In genomic region chr12:6241495-6241894, GRCh38 we compare ENCODE assay signal across 13 cellular contexts. TPM values are rescaled to one million over a fixed set of nuclear protein-coding genes. Genes with fewer than 3 reads are reported as not detected.
DNase-seq lines count a peak whose midpoint lies in the region; ATAC-seq, FAIRE-seq and TF ChIP-seq lines count a peak whose summit lies in the region.
"Had no signal": no experiment of that assay in that cellular context is flagged by ENCODE, and none has a peak within 500 bp of the region (broad histone marks: within the 10 kb centered on the region; RNA-seq: fewer than 3 reads in every experiment).

No MANE protein-coding gene starts in this region.

- intact Hi-C loops in heart right ventricle (cut with DNase I) (loop anchor here in 1 of 10 donors (5.0 kb wide), 1 partner anchor 36 kb away; no protein-coding TSS in a partner anchor), pancreas (cut with DNase I) (no loop called here)

- in situ Hi-C loops in brain microvascular endothelial cell (cut with HindIII; ENCODE audit: low pct_ligation_motif_present, low sequenced_read_pairs) = no loop called here

- peaks cover 0 to 41% (median 12%) of the 10 kb centered on the region in 9 donors for H3K36me3 ChIP-seq in heart right ventricle
- H3K36me3 ChIP-seq in pancreas = peaks cover 0 to 5% (median 0%) of the 10 kb centered on the region in 3 donors
- H3K36me3 ChIP-seq in brain microvascular endothelial cell (replicated peaks) = no peaks in the 10 kb centered on the region
- peaks cover 34% of the 10 kb centered on the region for H3K36me3 ChIP-seq in suprapubic skin

- WGBS in heart right ventricle, 2 donors = 16% methylated on average over 7 of the region's 7 CpGs
- 11 to 15% methylated on average over 7 of the region's 7 CpGs for WGBS in pancreas, 2 donors
- 53% methylated on average over 7 of the region's 7 CpGs for WGBS in suprapubic skin

- DNase-seq in NCI-H69 (lab: John Stamatoyannopoulos, UW) = peak; percentile 53
- DNase-seq in heart right ventricle = peak; percentile 79 to 85
- peak; percentile 47 to 80 (median 69) for DNase-seq in pancreas
- no peak for DNase-seq in brain microvascular endothelial cell
- DNase-seq in T-helper 9 cell = no peak
- no peak for DNase-seq in suprapubic skin (ENCODE audit: low spot score in 2 of 2)
- DNase-seq: activated CD4-positive, alpha-beta T cell treated with anti-CD3 and anti-CD28 coated beads for 1 hour; activated T-cell treated with anti-CD3 and anti-CD28 coated beads, Interleukin-2, amount 50 U/mL, for 72 hours; EL had no signal

- no peak overlapping the region for H3K4me3 ChIP-seq in heart right ventricle
- no peak overlapping the region for H3K4me3 ChIP-seq in pancreas
- H3K4me3 ChIP-seq in brain microvascular endothelial cell (ENCODE audit: low read depth, low read length) = no peak overlapping the region
- H3K4me3 ChIP-seq in suprapubic skin = no peak overlapping the region

- TF ChIP-seq CTCF in C4-2B (conservative IDR thresholded peaks at IDR 0.05) (no peak), heart right ventricle (IDR thresholded peaks at IDR 0.05) (no peak), pancreas (IDR thresholded peaks at IDR 0.05) (no peak), brain microvascular endothelial cell (IDR thresholded peaks at IDR 0.05; ENCODE audit: low read depth, low read length, missing control alignments) (no peak), suprapubic skin (IDR thresholded peaks at IDR 0.05) (no peak)

- no peak for FAIRE-seq in pancreas (lab: Jason Lieb, UNC)
- FAIRE-seq: H54, HTR-8/SVneo had no signal

- H3K9me3 ChIP-seq in heart right ventricle (peaks cover 0 to 3% (median 0%) of the 10 kb centered on the region in 11 donors), pancreas (no peaks in the 10 kb centered on the region), suprapubic skin (no peaks in the 10 kb centered on the region)

- no peak for TF ChIP-seq POLR2A in suprapubic skin (IDR thresholded peaks at IDR 0.05)

- H3K27me3 ChIP-seq in heart right ventricle (no peaks in the 10 kb centered on the region), pancreas (no peaks in the 10 kb centered on the region), brain microvascular endothelial cell (replicated peaks) (no peaks in the 10 kb centered on the region), suprapubic skin (no peaks in the 10 kb centered on the region)

- no peak for TF ChIP-seq EP300 in suprapubic skin (IDR thresholded peaks at IDR 0.05)

- H3K27ac ChIP-seq in C4-2B (peak overlapping the region; percentile 60), heart right ventricle (peak overlapping the region in 4 of 10 donors; percentile 32 to 57 (median 44)), pancreas (no peak overlapping the region), brain microvascular endothelial cell (no peak overlapping the region), suprapubic skin (no peak overlapping the region)

- H3K4me1 ChIP-seq in heart right ventricle = peaks cover 0 to 21% (median 13%) of the 10 kb centered on the region in 9 donors
- peaks cover 0 to 6% (median 0%) of the 10 kb centered on the region in 3 donors for H3K4me1 ChIP-seq in pancreas
- peaks cover 7% of the 10 kb centered on the region for H3K4me1 ChIP-seq in suprapubic skin

- ATAC-seq in heart right ventricle = peak; percentile 76 to 89 (median 82)
- peak; percentile 61 to 79 (median 70) for ATAC-seq in pancreas
- ATAC-seq in HG03135 (IDR thresholded peaks at IDR 0.05; ENCODE audit: unreplicated experiment) = no peak
- ATAC-seq: activated T-cell treated with anti-CD3 and anti-CD28 coated beads, Interleukin-2, amount 50 U/mL, for 72 hours had no signal

RNA-seq across cellular contexts. Expression of gene CD9, which starts 41.3 kb away (rescaled TPM):
- total RNA-seq in heart right ventricle (10 to 100 TPM; 24.8 to 70.4 (median 52.8) TPM), pancreas (100 to 1,000 TPM in 1 of 6 donors, 10 to 100 TPM in 5; 28.6 to 108 (median 33.8) TPM), suprapubic skin (100 to 1,000 TPM; 420 to 548 (median 475) TPM)
- polyA plus RNA-seq in heart right ventricle (100 to 1,000 TPM in 1 of 2 donors, 10 to 100 TPM in 1; 52.3 to 109 TPM), pancreas (10 to 100 TPM; 25.1 to 85.6 TPM)

Comparison
In these comparisons a context has a peak if more than half of its experiments do, and no peak if none do; other contexts are left out.
1. DNase-seq: peak in NCI-H69 (single experiment), heart right ventricle (2 of 2) and pancreas (6 of 6); none in brain microvascular endothelial cell (single experiment), T-helper 9 cell (single experiment) and suprapubic skin (0 of 2).